ENCODE assay signal across 10 cellular contexts in the genomic region with DNA sequence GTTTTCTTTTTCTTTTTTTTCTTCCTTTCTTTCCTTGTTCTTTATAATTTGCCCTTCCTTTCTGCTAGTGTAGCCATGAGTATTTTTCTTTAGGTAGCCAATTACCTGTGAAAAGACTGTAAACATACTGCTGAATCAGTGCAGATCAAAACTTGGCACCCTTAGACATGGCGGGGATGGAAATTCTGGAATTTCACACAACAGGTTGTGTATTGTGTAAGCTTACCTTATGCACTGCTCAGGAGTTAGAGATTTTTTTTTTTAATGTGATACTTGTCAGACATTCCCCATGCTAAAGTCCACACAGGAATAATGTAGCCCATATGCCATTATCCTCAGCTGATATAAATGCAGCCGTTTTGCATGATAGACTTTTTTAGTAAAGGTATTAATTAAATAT. TPM values are rescaled to one million over a fixed set of nuclear protein-coding genes. Genes with fewer than 3 reads are reported as not detected.
DNase-seq lines count a peak whose midpoint lies in the region; ATAC-seq and TF ChIP-seq lines count a peak whose summit lies in the region.
"Had no signal": no experiment of that assay in that cellular context is flagged by ENCODE, and none has a peak within 500 bp of the region (broad histone marks: within the 10 kb centered on the region; RNA-seq: fewer than 3 reads in every experiment).

No MANE protein-coding gene starts in this region.

- H2AFZ ChIP-seq in PC-9 (no peak overlapping the region), fibroblast of lung (ENCODE audit: low read length) (no peak overlapping the region), smooth muscle cell (ENCODE audit: low read depth) (no peak overlapping the region)

- peak overlapping the region; percentile 4 for H3K27ac Mint-ChIP-seq in activated CD4-positive, alpha-beta T cell treated with anti-CD3 and anti-CD28 coated beads for 36 hours

- H3K27me3 Mint-ChIP-seq in activated CD4-positive, alpha-beta T cell treated with anti-CD3 and anti-CD28 coated beads for 36 hours = no peaks in the 10 kb centered on the region

- H4K20me1 ChIP-seq in PC-9 (ENCODE audit: insufficient read depth) (peaks cover 24% of the 10 kb centered on the region), fibroblast of lung (ENCODE audit: control insufficient read depth, extremely low read depth, insufficient read depth, low read length) (no peaks in the 10 kb centered on the region), smooth muscle cell (ENCODE audit: low read depth) (peaks cover 36% of the 10 kb centered on the region)

- peaks cover 11% of the 10 kb centered on the region for H3K36me3 Mint-ChIP-seq in activated CD4-positive, alpha-beta T cell treated with anti-CD3 and anti-CD28 coated beads for 36 hours (ENCODE audit: low read depth)

- H3K4me1 ChIP-seq in PC-9 (replicated peaks; ENCODE audit: insufficient read depth) = peaks cover 28% of the 10 kb centered on the region
- no peaks in the 10 kb centered on the region for H3K4me1 ChIP-seq in fibroblast of lung (ENCODE audit: control insufficient read depth, extremely low read depth, insufficient read depth, low read length)
- H3K4me1 ChIP-seq in smooth muscle cell (ENCODE audit: low read depth) = peaks cover 23% of the 10 kb centered on the region

- H3F3A ChIP-seq in PC-9 (ENCODE audit: insufficient read depth, low read depth) (peaks cover 8% of the 10 kb centered on the region; the same call in 1 of the 2 replicates), smooth muscle cell (ENCODE audit: low read depth) (no peaks in the 10 kb centered on the region)

- intact Hi-C loops in activated CD4-positive, alpha-beta T cell treated with anti-CD3 and anti-CD28 coated beads for 36 hours (cut with DNase I, micrococcal nuclease) = loop anchor here (2.0 to 10.0 kb wide), 12 partner anchors 40 to 1475 kb away; a partner anchor contains a TSS
- intact Hi-C loops in PC-9 (cut with micrococcal nuclease; ENCODE audit: unreplicated experiment) = loop anchor here (10.0 kb wide), 1 partner anchor 303 kb away; a partner anchor contains a TSS

- H3K79me2 ChIP-seq in PC-9 (ENCODE audit: low read depth) = peaks cover 86% of the 10 kb centered on the region
- H3K79me2 ChIP-seq in fibroblast of lung (ENCODE audit: control insufficient read depth, insufficient read depth, low read length) = peaks cover 60% of the 10 kb centered on the region
- peaks cover 84% of the 10 kb centered on the region for H3K79me2 ChIP-seq in smooth muscle cell (ENCODE audit: low read depth)

- H3K4me2 ChIP-seq in PC-9 (peak overlapping the region; percentile 98), fibroblast of lung (ENCODE audit: extremely low read depth, insufficient read depth, low read length) (peak overlapping the region; percentile 76), smooth muscle cell (peak overlapping the region; percentile 91)

- no peaks in the 10 kb centered on the region for H3K9me3 Mint-ChIP-seq in activated CD4-positive, alpha-beta T cell treated with anti-CD3 and anti-CD28 coated beads for 36 hours (ENCODE audit: low read depth)

- WGBS in smooth muscle cell (ENCODE audit: low lambda C conversion rate) = 94% methylated on average over 2 of the region's 2 CpGs

- TF ChIP-seq CTCF in PC-9 (conservative IDR thresholded peaks at IDR 0.05) (no peak), fibroblast of lung (conservative IDR thresholded peaks at IDR 0.05 in 1 of 2, IDR thresholded peaks at IDR 0.05 in 1 of 2; ENCODE audit: low read depth in 1 of 2, low read length in 2 of 2) (no peak), smooth muscle cell (IDR thresholded peaks at IDR 0.05; ENCODE audit: borderline replicate concordance, insufficient read depth, poor library complexity, severe bottlenecking) (no peak)

- H3K9me3 ChIP-seq in PC-9 (ENCODE audit: insufficient read depth, low read depth) (no peaks in the 10 kb centered on the region), fibroblast of lung (ENCODE audit: control insufficient read depth, insufficient read depth, low read depth, low read length) (no peaks in the 10 kb centered on the region), smooth muscle cell (replicated peaks; ENCODE audit: low read depth) (no peaks in the 10 kb centered on the region)
- H3K9me3 ChIP-seq: sigmoid colon, tibial nerve had no signal

- BruUV-seq in PC-9 (replicated peaks; lab: Mats Ljungman, UMichigan) = no TSS peak

- peak overlapping the region; percentile 72; the same call in 1 of the 2 replicates for H3K4me3 ChIP-seq in PC-9
- H3K4me3 ChIP-seq in fibroblast of lung (replicated peaks in 1 of 4; ENCODE audit: control extremely low read depth in 1 of 4, insufficient read depth in 1 of 4, low read depth in 3 of 4, low read length in 4 of 4) = peak overlapping the region in 2 of 4 experiments; percentile 97
- H3K4me3 ChIP-seq in smooth muscle cell = peak overlapping the region; percentile 92

- POLR2A ChIA-PET in activated CD4-positive, alpha-beta T cell treated with anti-CD3 and anti-CD28 coated beads for 36 hours (lab: Charles Lee) = no interaction called here
- POLR2A ChIA-PET in PC-9 (lab: Charles Lee; ENCODE audit: unreplicated experiment) = no interaction called here

- H3K36me3 ChIP-seq in PC-9 (ENCODE audit: low read depth) (peaks cover 16% of the 10 kb centered on the region; the same call in 1 of the 2 replicates), fibroblast of lung (ENCODE audit: control insufficient read depth, insufficient read depth, low read length) (peaks cover 4% of the 10 kb centered on the region), smooth muscle cell (ENCODE audit: low read depth) (no peaks in the 10 kb centered on the region)

- no peak for DNase-seq in activated CD4-positive, alpha-beta T cell treated with anti-CD3 and anti-CD28 coated beads for 36 hours
- no peak for DNase-seq in activated CD4-positive, alpha-beta T cell treated with anti-CD3 and anti-CD28 coated beads, Interleukin-2, amount 50 U/mL, for 1 hour
- DNase-seq in PC-9 (peak in 1 of 2 experiments; percentile 68), fibroblast of lung (ENCODE audit: low read depth in 2 of 2) (no peak), smooth muscle cell (lab: John Stamatoyannopoulos, UW; ENCODE audit: unreplicated experiment) (no peak), cerebellar nuclear complex (lab: John Stamatoyannopoulos, UW) (no peak)
- DNase-seq: sigmoid colon had no signal

- H3K4me1 Mint-ChIP-seq in activated CD4-positive, alpha-beta T cell treated with anti-CD3 and anti-CD28 coated beads for 36 hours = peaks cover 62% of the 10 kb centered on the region

- no peak for ATAC-seq in activated CD4-positive, alpha-beta T cell treated with anti-CD3 and anti-CD28 coated beads for 36 hours
- ATAC-seq in GM19455 (IDR thresholded peaks at IDR 0.05; ENCODE audit: unreplicated experiment) = no peak
- no peak for ATAC-seq in GM21737 (IDR thresholded peaks at IDR 0.05; ENCODE audit: unreplicated experiment)

- H3K27me3 ChIP-seq in PC-9 (ENCODE audit: insufficient read depth, low read depth) = no peaks in the 10 kb centered on the region
- H3K27me3 ChIP-seq in fibroblast of lung (ENCODE audit: control insufficient read depth, insufficient read depth, low read length) = no peaks in the 10 kb centered on the region
- H3K27me3 ChIP-seq in smooth muscle cell (ENCODE audit: low read depth) = no peaks in the 10 kb centered on the region
- H3K27me3 ChIP-seq: sigmoid colon, tibial nerve had no signal

- H3K27ac ChIP-seq in PC-9 (peak overlapping the region; percentile 70), fibroblast of lung (ENCODE audit: insufficient read depth, low read length) (no peak overlapping the region), smooth muscle cell (ENCODE audit: low read depth) (no peak overlapping the region)

- H3K9ac ChIP-seq in fibroblast of lung (ENCODE audit: insufficient read depth, low read length) = no peak overlapping the region
- no peak overlapping the region for H3K9ac ChIP-seq in smooth muscle cell (ENCODE audit: low read depth)

- peak overlapping the region; percentile 95 for H3K4me3 Mint-ChIP-seq in activated CD4-positive, alpha-beta T cell treated with anti-CD3 and anti-CD28 coated beads for 36 hours

- H3K9me2 ChIP-seq in PC-9 (ENCODE audit: insufficient read depth) = no peaks in the 10 kb centered on the region

- CTCF ChIA-PET in activated CD4-positive, alpha-beta T cell treated with anti-CD3 and anti-CD28 coated beads for 36 hours (lab: Charles Lee) = interaction anchor here (0.7 to 1.6 kb wide), 7 partner anchors 9 to 1567 kb away, joined by 3 to 4 read pairs (median 3); no protein-coding TSS in a partner anchor
- CTCF ChIA-PET in PC-9 (lab: Charles Lee) = interaction anchor here (0.7 kb wide), 1 partner anchor 306 kb away, joined by 3 read pairs; no protein-coding TSS in a partner anchor

RNA-seq across cellular contexts. Expression of a gene that starts 1.8 kb away (rescaled TPM):
- 10 to 100 TPM; 34.7 to 49.1 TPM for total RNA-seq in activated CD4-positive, alpha-beta T cell treated with anti-CD3 and anti-CD28 coated beads for 36 hours
- total RNA-seq in PC-9 (2021) = 29.1 and 33.6 TPM in 2 replicates
- 74.5 and 90.4 TPM in 2 replicates for total RNA-seq in fibroblast of lung
- 20.7 and 26.4 TPM in 2 replicates for polyA plus RNA-seq in fibroblast of lung
- 12.0 and 13.4 TPM in 2 replicates for polyA plus RNA-seq in fibroblast of lung (2012)
- 4.3 and 6.2 TPM in 2 replicates for polyA minus RNA-seq in fibroblast of lung (ENCODE audit: low replicate concordance)
- 36.8 and 44.5 TPM in 2 replicates for total RNA-seq in smooth muscle cell
- 19.4 and 26.1 TPM in 2 replicates for polyA plus RNA-seq in smooth muscle cell

RNA-seq across cellular contexts. Expression of a gene that starts 1.9 kb away (rescaled TPM):
- total RNA-seq in activated CD4-positive, alpha-beta T cell treated with anti-CD3 and anti-CD28 coated beads for 36 hours = 10 to 100 TPM; 30.4 to 34.4 TPM
- total RNA-seq in PC-9 (2021) (34.8 and 37.9 TPM in 2 replicates), fibroblast of lung (107 and 115 TPM in 2 replicates), smooth muscle cell (122 and 147 TPM in 2 replicates)
- polyA plus RNA-seq in fibroblast of lung (47.8 and 75.8 TPM in 2 replicates), smooth muscle cell (74.1 and 80.3 TPM in 2 replicates)
- polyA plus RNA-seq in fibroblast of lung (2012) = 29.8 and 40.5 TPM in 2 replicates
- 19.1 and 98.6 TPM in 2 replicates for polyA minus RNA-seq in fibroblast of lung (ENCODE audit: low replicate concordance)

RNA-seq across cellular contexts. Expression of a gene that starts 58.6 kb away (rescaled TPM):
- 100 to 1,000 TPM; 174 to 190 TPM for total RNA-seq in activated CD4-positive, alpha-beta T cell treated with anti-CD3 and anti-CD28 coated beads for 36 hours
- 37.2 and 44.9 TPM in 2 replicates for total RNA-seq in PC-9 (2021)
- total RNA-seq in fibroblast of lung = 15.7 and 19.5 TPM in 2 replicates
- polyA plus RNA-seq in fibroblast of lung = 2.2 and 2.5 TPM in 2 replicates
- 2.3 and 2.9 TPM in 2 replicates for polyA plus RNA-seq in fibroblast of lung (2012)
- polyA minus RNA-seq in fibroblast of lung (ENCODE audit: low replicate concordance) = 1.2 and 1.7 TPM in 2 replicates
- total RNA-seq in smooth muscle cell = 1.1 and 3.7 TPM in 2 replicates
- polyA plus RNA-seq in smooth muscle cell = 0.75 and 2.0 TPM in 2 replicates
